Comparison of ENCODE assay signal across 17 cellular contexts in the genomic region with DNA sequence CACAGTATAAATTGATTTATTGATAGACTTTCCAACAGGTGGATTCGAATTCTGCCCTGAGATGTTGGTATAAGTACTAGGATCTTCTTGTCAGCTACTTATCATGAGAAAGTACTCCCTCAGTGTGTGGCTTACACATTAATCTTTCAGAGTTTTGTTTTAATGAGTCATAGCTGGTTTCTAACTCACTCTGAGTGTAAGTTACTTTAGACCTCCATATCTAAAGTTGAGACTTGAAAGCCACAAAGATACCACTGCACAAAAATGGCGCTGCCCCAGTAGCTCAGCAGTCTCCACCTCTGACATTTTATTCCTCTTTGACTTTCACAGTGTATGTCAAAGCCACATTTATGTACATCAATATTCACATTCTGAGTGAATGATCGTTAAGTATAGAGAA.
DNase-seq lines count a peak whose midpoint lies in the region; ATAC-seq and TF ChIP-seq lines count a peak whose summit lies in the region.
"Had no signal": no experiment of that assay in that cellular context is flagged by ENCODE, and none has a peak within 500 bp of the region (broad histone marks: within the 10 kb centered on the region; RNA-seq: fewer than 3 reads in every experiment).

No MANE protein-coding gene starts in this region.

- no peak overlapping the region for H3K4me2 ChIP-seq in MM.1S (ENCODE audit: low read depth, low read length)

- no peaks in the 10 kb centered on the region for H3K79me2 ChIP-seq in MM.1S (ENCODE audit: low read length)

- peak in 1 of 2 donors; percentile 8 for DNase-seq in activated T-cell treated with anti-CD3 and anti-CD28 coated beads, Interleukin-2, amount 50 U/mL, for 72 hours
- no peak for DNase-seq in activated T-cell treated with anti-CD3 and anti-CD28 coated beads, Interleukin-2, amount 50 U/mL, for 48 hours
- DNase-seq in stimulated activated naive CD8-positive, alpha-beta T cell treated with anti-CD3 and anti-CD28 coated beads, Interleukin-15, amount 100 ng/mL, for 72 hours: no peak
- DNase-seq in MM.1S (no peak), SIG-M5 (lab: John Stamatoyannopoulos, UW) (no peak), putamen (ENCODE audit: low spot score) (no peak)
- DNase-seq: activated B cell treated with CpG ODN at 0.5 μM for 24 hours; DMS153; effector memory CD4-positive, alpha-beta T cell; NCI-H187 had no signal

- no peak overlapping the region for H2AFZ ChIP-seq in MM.1S (ENCODE audit: low read length)

- no peaks in the 10 kb centered on the region for H3K9me3 ChIP-seq in MM.1S (replicated peaks; ENCODE audit: insufficient read depth, low read length)
- H3K9me3 ChIP-seq: HAP-1 had no signal

- no peaks in the 10 kb centered on the region for H3K36me3 Mint-ChIP-seq in activated T-cell treated with anti-CD3 and anti-CD28 coated beads, Interleukin-2, amount 50 U/mL, for 72 hours (ENCODE audit: insufficient read depth in 2 of 2)

- TF ChIP-seq CTCF in MM.1S (IDR thresholded peaks at IDR 0.05; ENCODE audit: low read length): no peak

- no peak overlapping the region for H3K4me3 Mint-ChIP-seq in activated T-cell treated with anti-CD3 and anti-CD28 coated beads, Interleukin-2, amount 50 U/mL, for 72 hours
- no peak overlapping the region for H3K4me3 Mint-ChIP-seq in stimulated activated naive CD8-positive, alpha-beta T cell treated with anti-CD3 and anti-CD28 coated beads, Interleukin-15, amount 100 ng/mL, for 72 hours
- H3K4me3 Mint-ChIP-seq: activated B cell treated with CpG ODN at 0.5 μM for 24 hours; activated T-helper 1 cell treated with anti-CD3 and anti-CD28 coated beads, Interleukin-12 subunit alpha, Interleukin-12 subunit beta, Interleukin-2, Interleukin-4 antibody, amounts not matched to agents 30 ng/mL and 10 ng/mL and 1 ng/mL, durations not matched to agents 14 hours and 24 hours and 36 hours; nephron; type B pancreatic cell had no signal

- H3F3A ChIP-seq in MM.1S (ENCODE audit: insufficient read depth, low read length): no peaks in the 10 kb centered on the region

- H4K20me1 ChIP-seq in MM.1S (ENCODE audit: insufficient read depth, low read length): no peaks in the 10 kb centered on the region

- no peak overlapping the region for H3K4me3 ChIP-seq in MM.1S (ENCODE audit: low read length)
- H3K4me3 ChIP-seq: HAP-1, SK-N-MC had no signal

- peaks cover 7% of the 10 kb centered on the region for H3K4me1 Mint-ChIP-seq in activated T-cell treated with anti-CD3 and anti-CD28 coated beads, Interleukin-2, amount 50 U/mL, for 72 hours (ENCODE audit: low read depth)
- H3K4me1 Mint-ChIP-seq in stimulated activated naive CD8-positive, alpha-beta T cell treated with anti-CD3 and anti-CD28 coated beads, Interleukin-15, amount 100 ng/mL, for 72 hours: no peaks in the 10 kb centered on the region
- H3K4me1 Mint-ChIP-seq: activated B cell treated with CpG ODN at 0.5 μM for 24 hours, nephron had no signal

- H3K27me3 Mint-ChIP-seq in activated T-cell treated with anti-CD3 and anti-CD28 coated beads, Interleukin-2, amount 50 U/mL, for 72 hours (ENCODE audit: low read depth): peaks cover 7% of the 10 kb centered on the region
- H3K27me3 Mint-ChIP-seq in stimulated activated naive CD8-positive, alpha-beta T cell treated with anti-CD3 and anti-CD28 coated beads, Interleukin-15, amount 100 ng/mL, for 72 hours: no peaks in the 10 kb centered on the region
- H3K27me3 Mint-ChIP-seq: activated B cell treated with CpG ODN at 0.5 μM for 24 hours had no signal

- no peak overlapping the region for H3K9ac ChIP-seq in MM.1S (ENCODE audit: low read length)

- peak; percentile 84 to 87 for ATAC-seq in activated T-cell treated with anti-CD3 and anti-CD28 coated beads, Interleukin-2, amount 50 U/mL, for 72 hours (replicated peaks in 1 of 2)
- ATAC-seq in HG02623 (IDR thresholded peaks at IDR 0.05; ENCODE audit: unreplicated experiment) (peak; percentile 93), HG03354 (IDR thresholded peaks at IDR 0.05; ENCODE audit: poor library complexity, severe bottlenecking, unreplicated experiment) (peak; percentile 90)
- ATAC-seq in stimulated activated naive CD8-positive, alpha-beta T cell treated with anti-CD3 and anti-CD28 coated beads, Interleukin-15, amount 100 ng/mL, for 72 hours: peak; percentile 67

- no peaks in the 10 kb centered on the region for H3K27me3 ChIP-seq in MM.1S (replicated peaks; ENCODE audit: insufficient read depth, low read length)

- no peaks in the 10 kb centered on the region for H3K9me3 Mint-ChIP-seq in activated T-cell treated with anti-CD3 and anti-CD28 coated beads, Interleukin-2, amount 50 U/mL, for 72 hours
- H3K9me3 Mint-ChIP-seq in stimulated activated naive CD8-positive, alpha-beta T cell treated with anti-CD3 and anti-CD28 coated beads, Interleukin-15, amount 100 ng/mL, for 72 hours: no peaks in the 10 kb centered on the region
- H3K9me3 Mint-ChIP-seq: activated B cell treated with CpG ODN at 0.5 μM for 24 hours; activated T-helper 1 cell treated with anti-CD3 and anti-CD28 coated beads, Interleukin-12 subunit alpha, Interleukin-12 subunit beta, Interleukin-2, Interleukin-4 antibody, amounts not matched to agents 30 ng/mL and 10 ng/mL and 1 ng/mL, durations not matched to agents 14 hours and 24 hours and 36 hours; nephron; type B pancreatic cell had no signal

- no peaks in the 10 kb centered on the region for H3K36me3 ChIP-seq in MM.1S (replicated peaks; ENCODE audit: insufficient read depth, low read length)
- H3K36me3 ChIP-seq: HAP-1 had no signal

- no peaks in the 10 kb centered on the region for H3K9me2 ChIP-seq in MM.1S (replicated peaks; ENCODE audit: insufficient read depth, low read length)

- no peak overlapping the region for H3K27ac Mint-ChIP-seq in activated T-cell treated with anti-CD3 and anti-CD28 coated beads, Interleukin-2, amount 50 U/mL, for 72 hours
- no peak overlapping the region for H3K27ac Mint-ChIP-seq in stimulated activated naive CD8-positive, alpha-beta T cell treated with anti-CD3 and anti-CD28 coated beads, Interleukin-15, amount 100 ng/mL, for 72 hours
- H3K27ac Mint-ChIP-seq: activated B cell treated with CpG ODN at 0.5 μM for 24 hours; activated T-helper 1 cell treated with anti-CD3 and anti-CD28 coated beads, Interleukin-12 subunit alpha, Interleukin-12 subunit beta, Interleukin-2, Interleukin-4 antibody, amounts not matched to agents 30 ng/mL and 10 ng/mL and 1 ng/mL, durations not matched to agents 14 hours and 24 hours and 36 hours; nephron; type B pancreatic cell had no signal

- H3K27ac ChIP-seq in MM.1S (ENCODE audit: low read length): no peak overlapping the region
- H3K27ac ChIP-seq: SK-N-MC had no signal

- H3K4me1 ChIP-seq in MM.1S (ENCODE audit: low read length): no peaks in the 10 kb centered on the region
- H3K4me1 ChIP-seq: HAP-1 had no signal
